Comparison of ENCODE assay signal across 26 cellular contexts in the genomic region with DNA sequence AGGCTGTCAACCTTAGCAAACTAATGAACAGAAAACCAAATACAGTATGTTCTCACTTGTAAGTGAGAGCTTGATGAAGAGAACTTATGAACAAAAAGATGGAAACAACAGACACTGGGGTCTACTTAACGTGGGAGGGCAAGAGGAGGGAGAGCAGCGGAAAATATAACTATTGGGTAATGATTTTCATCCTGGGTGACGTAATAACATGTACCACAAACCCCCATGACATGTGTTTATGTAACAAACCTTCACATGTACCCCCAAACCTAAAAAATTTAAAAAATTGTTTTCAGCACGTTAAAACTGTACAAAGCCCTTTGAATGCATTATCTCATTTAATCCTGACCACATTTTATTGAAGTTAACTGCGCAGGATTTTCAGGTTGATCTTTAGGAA.
DNase-seq lines count a peak whose midpoint lies in the region; ATAC-seq, FAIRE-seq and TF ChIP-seq lines count a peak whose summit lies in the region.
"Had no signal": no experiment of that assay in that cellular context is flagged by ENCODE, and none has a peak within 500 bp of the region (broad histone marks: within the 10 kb centered on the region; RNA-seq: fewer than 3 reads in every experiment).

No MANE protein-coding gene starts in this region.

- CTCF ChIA-PET in HepG2 (lab: Yijun Ruan, JAX; ENCODE audit: low intra/inter-chr PET ratio, low total read pairs) = no interaction called here

- H3K36me3 ChIP-seq in HepG2 (replicated peaks in 1 of 2; ENCODE audit: control insufficient read depth in 1 of 2, insufficient read depth in 2 of 2, low read length in 2 of 2) (no peaks in the 10 kb centered on the region), right lobe of liver (no peaks in the 10 kb centered on the region)
- H3K36me3 ChIP-seq: BE2C, BLaER1 had no signal

- no peaks in the 10 kb centered on the region for H4K20me1 ChIP-seq in HepG2 (ENCODE audit: insufficient read depth, low read length)
- H4K20me1 ChIP-seq: BLaER1 had no signal

- 20% methylated on average over 5 of the region's 5 CpGs for WGBS in HepG2 (ENCODE audit: low lambda C conversion rate)
- 65% methylated on average over 5 of the region's 5 CpGs for WGBS in right lobe of liver (ENCODE audit: insufficient coverage, low coverage, low lambda C conversion rate, missing lambda C conversion rate)

- DNase-seq in HepG2 (ENCODE audit: low spot score) (no peak), right lobe of liver (no peak), MV-4-11 (lab: John Stamatoyannopoulos, UW) (peak; percentile 36), foreskin fibroblast (no peak)
- DNase-seq: 8988T; ACHN; BE2C; C1 segment of cervical spinal cord; CD4-positive, alpha-beta memory T cell; CD4-positive, CD25-positive, alpha-beta regulatory T cell; CD8-positive, alpha-beta memory T cell; COR-L47; DMS 273 treated with DMSO at 0.1 percent for 48 hours; DMS153; DMS53; DMS79; DND-41; EL; GDM1 had no signal

- TF ChIP-seq EP300 in HepG2 (IDR thresholded peaks at IDR 0.05; ENCODE audit: low read depth in 2 of 2, low read length in 2 of 2) (no peak), HepG2 (CRISPR knock-in tag; IDR thresholded peaks at IDR 0.05; ENCODE audit: borderline replicate concordance) (no peak)

- no peaks in the 10 kb centered on the region for H3K4me1 ChIP-seq in HepG2 (ENCODE audit: insufficient read depth, low read length)
- no peaks in the 10 kb centered on the region for H3K4me1 ChIP-seq in right lobe of liver
- H3K4me1 ChIP-seq: BE2C, BLaER1 had no signal

- H3K4me2 ChIP-seq in HepG2 (ENCODE audit: low read depth, low read length) = no peak overlapping the region
- H3K4me2 ChIP-seq: BLaER1 had no signal

- no peak overlapping the region for H3K9ac ChIP-seq in HepG2 (ENCODE audit: insufficient read depth, low read depth, low read length)
- H3K9ac ChIP-seq: BLaER1 had no signal

- POLR2A ChIA-PET in HepG2 (lab: Yijun Ruan, JAX) = no interaction called here

- no peak for TF ChIP-seq RAD21 in HepG2 (CRISPR knock-in tag; IDR thresholded peaks at IDR 0.05)

- no TSS peak for BruUV-seq in HepG2 (replicated peaks; lab: Mats Ljungman, UMichigan)

- no peak overlapping the region for H2AFZ ChIP-seq in HepG2 (ENCODE audit: low read length)

- H3K27me3 ChIP-seq in HepG2 (ENCODE audit: control insufficient read depth in 1 of 2, insufficient read depth in 2 of 2, low read length in 2 of 2) (no peaks in the 10 kb centered on the region), right lobe of liver (no peaks in the 10 kb centered on the region)
- H3K27me3 ChIP-seq: BE2C, BLaER1 had no signal

- TF ChIP-seq POLR2A in HepG2 (IDR thresholded peaks at IDR 0.05; ENCODE audit: insufficient read depth in 1 of 2, low read depth in 2 of 2, low read length in 2 of 2) (no peak), right lobe of liver (IDR thresholded peaks at IDR 0.05) (no peak)

- H3K27ac ChIP-seq in HepG2 (ENCODE audit: extremely low read length, insufficient read depth, low read length) (no peak overlapping the region), right lobe of liver (no peak overlapping the region)
- H3K27ac ChIP-seq: BLaER1 had no signal

- no peak for TF ChIP-seq CTCF in HepG2 (CRISPR knock-in tag; IDR thresholded peaks at IDR 0.05)
- no peak for TF ChIP-seq CTCF in right lobe of liver (IDR thresholded peaks at IDR 0.05)
- TF ChIP-seq CTCF in foreskin fibroblast (IDR thresholded peaks at IDR 0.05; ENCODE audit: low read depth, low read length) = no peak

- H3K9me3 ChIP-seq in HepG2 (ENCODE audit: low read length) = no peaks in the 10 kb centered on the region
- no peaks in the 10 kb centered on the region for H3K9me3 ChIP-seq in right lobe of liver
- H3K9me3 ChIP-seq: BE2C, BLaER1 had no signal

- in situ Hi-C loops in HepG2 (cut with HindIII; ENCODE audit: extremely low pct_ligation_motif_present, low pct_unique_long_range_greater_than_20kb) = no loop called here

- H3K79me2 ChIP-seq in HepG2 (ENCODE audit: insufficient read depth, low read length) = no peaks in the 10 kb centered on the region

- intact Hi-C loops in HepG2 (cut with micrococcal nuclease; ENCODE audit: unreplicated experiment) = no loop called here
- intact Hi-C loops in right lobe of liver (cut with DNase I) = no loop called here

- H3K4me3 ChIP-seq in HepG2 (replicated peaks in 1 of 3; ENCODE audit: insufficient read depth in 1 of 3, low read depth in 2 of 3, low read length in 3 of 3) (no peak overlapping the region), right lobe of liver (no peak overlapping the region), foreskin fibroblast (ENCODE audit: low read depth in 1 of 2, low read length in 2 of 2) (no peak overlapping the region)
- H3K4me3 ChIP-seq: BLaER1, GM12878 had no signal

- no peak for FAIRE-seq in HepG2 (lab: Jason Lieb, UNC)
- FAIRE-seq: A204.1, GM12878, GM12892, GM18507, GM19239 had no signal

- ATAC-seq in HepG2 = no peak
- ATAC-seq in right lobe of liver = no peak
- ATAC-seq in GM19328 (IDR thresholded peaks at IDR 0.05; ENCODE audit: unreplicated experiment) = no peak
- ATAC-seq: GM12878 had no signal

TF ChIP-seq in HepG2, 621 proteins besides CTCF, POLR2A, EP300 and RAD21:
- peak; percentile 71 for TF ChIP-seq CREB1 (IDR thresholded peaks at IDR 0.05)
- TF ChIP-seq CREB1 (CRISPR knock-in tag; IDR thresholded peaks at IDR 0.05) = no peak
- TF ChIP-seq CEBPB (IDR thresholded peaks at IDR 0.05; ENCODE audit: borderline replicate concordance, low read depth, low read length) = peak; percentile 52
- no peak for TF ChIP-seq SRSF9 (IDR thresholded peaks at IDR 0.05; ENCODE audit: borderline replicate concordance, insufficient read depth, low read depth, low read length, poor library complexity, severe bottlenecking)
- no peak for TF ChIP-seq SSRP1 (CRISPR knock-in tag; IDR thresholded peaks at IDR 0.05)
- TF ChIP-seq, protein P1, sequence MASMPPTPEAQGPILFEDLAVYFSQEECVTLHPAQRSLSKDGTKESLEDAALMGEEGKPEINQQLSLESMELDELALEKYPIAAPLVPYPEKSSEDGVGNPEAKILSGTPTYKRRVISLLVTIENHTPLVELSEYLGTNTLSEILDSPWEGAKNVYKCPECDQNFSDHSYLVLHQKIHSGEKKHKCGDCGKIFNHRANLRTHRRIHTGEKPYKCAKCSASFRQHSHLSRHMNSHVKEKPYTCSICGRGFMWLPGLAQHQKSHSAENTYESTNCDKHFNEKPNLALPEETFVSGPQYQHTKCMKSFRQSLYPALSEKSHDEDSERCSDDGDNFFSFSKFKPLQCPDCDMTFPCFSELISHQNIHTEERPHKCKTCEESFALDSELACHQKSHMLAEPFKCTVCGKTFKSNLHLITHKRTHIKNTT (CRISPR knock-in tag; IDR thresholded peaks at IDR 0.05) = no peak
- no peak for TF ChIP-seq RBM22 (optimal IDR thresholded peaks at IDR 0.05; ENCODE audit: low read length)
- TF ChIP-seq ATF7-NPFF (CRISPR knock-in tag; IDR thresholded peaks at IDR 0.05; ENCODE audit: low read depth) = no peak
- TF ChIP-seq ZNF382 (CRISPR knock-in tag; IDR thresholded peaks at IDR 0.05; ENCODE audit: borderline replicate concordance) = no peak
- TF ChIP-seq ATF7 (IDR thresholded peaks at IDR 0.05) = peak; percentile 85
- no peak for TF ChIP-seq ATF7 (CRISPR knock-in tag; IDR thresholded peaks at IDR 0.05)
